ENCODE assay signal across 17 cellular contexts in genomic region chr10:7551289-7551688, GRCh38.
"Had no signal": no experiment of that assay in that cellular context is flagged by ENCODE, and none has a peak within 500 bp of the region (broad histone marks: within the 10 kb centered on the region; RNA-seq: fewer than 3 reads in every experiment).

No MANE protein-coding gene starts in this region.

- H3K4me3 Mint-ChIP-seq: activated T-cell treated with anti-CD3 and anti-CD28 coated beads, Interleukin-2, amount 50 U/mL, for 72 hours; dendritic cell treated with granulocyte-macrophage colony-stimulating factor and Interleukin-4, amounts not matched to agents 40 ng/mL and 50 ng/mL, for 4 days; neural crest cell; stimulated activated naive B cell treated with anti-CD40 and anti-IgM and Interleukin-4, amounts not matched to agents 10 μg/mL and 1 μg/mL and 100 μg/mL, for 72 hours; T-helper 17 cell had no signal

- H3K27me3 ChIP-seq: breast epithelium, hepatocyte, tibial nerve, vagina had no signal

- H3K9me3 Mint-ChIP-seq: activated T-cell treated with anti-CD3 and anti-CD28 coated beads, Interleukin-2, amount 50 U/mL, for 72 hours; dendritic cell treated with granulocyte-macrophage colony-stimulating factor and Interleukin-4, amounts not matched to agents 40 ng/mL and 50 ng/mL, for 4 days; neural crest cell; stimulated activated naive B cell treated with anti-CD40 and anti-IgM and Interleukin-4, amounts not matched to agents 10 μg/mL and 1 μg/mL and 100 μg/mL, for 72 hours had no signal

- ATAC-seq: activated T-cell treated with anti-CD3 and anti-CD28 coated beads, Interleukin-2, amount 50 U/mL, for 72 hours; stimulated activated naive B cell treated with anti-CD40 and anti-IgM and Interleukin-4, amounts not matched to agents 10 μg/mL and 1 μg/mL and 100 μg/mL, for 72 hours; T-helper 17 cell had no signal

- H3K36me3 Mint-ChIP-seq: stimulated activated naive B cell treated with anti-CD40 and anti-IgM and Interleukin-4, amounts not matched to agents 10 μg/mL and 1 μg/mL and 100 μg/mL, for 72 hours had no signal

- H3K4me1 Mint-ChIP-seq: stimulated activated naive B cell treated with anti-CD40 and anti-IgM and Interleukin-4, amounts not matched to agents 10 μg/mL and 1 μg/mL and 100 μg/mL, for 72 hours had no signal

- H3K27ac Mint-ChIP-seq: activated T-cell treated with anti-CD3 and anti-CD28 coated beads, Interleukin-2, amount 50 U/mL, for 72 hours; dendritic cell treated with granulocyte-macrophage colony-stimulating factor and Interleukin-4, amounts not matched to agents 40 ng/mL and 50 ng/mL, for 4 days; stimulated activated naive B cell treated with anti-CD40 and anti-IgM and Interleukin-4, amounts not matched to agents 10 μg/mL and 1 μg/mL and 100 μg/mL, for 72 hours; T-helper 17 cell had no signal

- DNase-seq: activated CD4-positive, alpha-beta T cell treated with anti-CD3 and anti-CD28 coated beads for 1 hour; activated CD4-positive, alpha-beta T cell treated with anti-CD3 and anti-CD28 coated beads, Interleukin-2, amount 50 U/mL, for 4 hours; activated effector memory CD4-positive, alpha-beta T cell treated with anti-CD3 and anti-CD28 coated beads, Interleukin-2, amount 50 U/mL, for 16 hours; activated naive CD4-positive, alpha-beta T cell treated with anti-CD3 and anti-CD28 coated beads, Interleukin-2, amount 50 U/mL, for 16 hours; activated T-cell treated with anti-CD3 and anti-CD28 coated beads, Interleukin-2, amount 50 U/mL, for 72 hours; aorta; effector memory CD4-positive, alpha-beta T cell; stimulated activated naive B cell treated with anti-CD40 and anti-IgM and Interleukin-4, amounts not matched to agents 10 μg/mL and 1 μg/mL and 100 μg/mL, for 72 hours; T-helper 17 cell had no signal

- H3K27ac ChIP-seq: hepatocyte, prostate gland, vagina, VCaP had no signal
